In the genomic region with DNA sequence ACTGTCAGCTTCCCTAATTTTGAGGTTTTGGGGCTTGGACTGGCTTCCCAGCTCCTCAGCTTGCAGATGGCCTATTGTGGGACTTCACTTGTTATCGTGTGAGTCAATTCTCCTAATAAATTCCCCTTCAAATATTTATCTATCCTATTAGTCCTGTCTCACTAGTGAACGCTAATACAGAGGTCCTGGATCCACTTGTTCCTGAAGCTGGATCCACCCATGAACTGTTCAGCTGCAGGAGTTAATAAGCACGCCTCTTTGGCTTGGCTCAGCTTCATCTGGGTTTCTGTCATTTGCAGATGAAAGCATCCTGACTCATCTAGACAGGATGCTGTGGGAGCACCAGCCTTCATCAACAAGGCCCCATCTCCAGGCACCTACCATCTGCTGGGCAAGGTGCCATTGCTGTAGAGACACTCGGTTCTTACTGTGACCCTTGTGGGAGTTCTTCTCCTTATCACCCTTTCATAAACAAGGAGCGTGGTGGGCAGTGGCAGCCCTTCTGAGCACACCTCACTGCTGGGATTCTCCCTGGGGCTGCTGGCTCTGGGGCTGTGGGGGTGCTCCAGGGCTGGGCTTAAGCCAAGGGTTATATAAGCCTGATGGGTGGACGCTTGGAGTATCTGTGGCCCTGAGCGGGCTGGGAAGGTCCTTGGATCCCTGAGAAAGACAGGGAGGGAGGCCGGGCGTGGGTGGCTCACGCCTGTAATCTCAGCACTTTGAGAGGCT, we compare ENCODE assay signal across 8 cellular contexts. TPM values are rescaled to one million over a fixed set of nuclear protein-coding genes. Genes with fewer than 3 reads are reported as not detected.
DNase-seq lines count a peak whose midpoint lies in the region; ATAC-seq and TF ChIP-seq lines count a peak whose summit lies in the region.

No MANE protein-coding gene starts in this region.

- no peak overlapping the region for H4K5ac ChIP-seq in IMR-90 (ENCODE audit: low read depth, low read length)

- intact Hi-C loops in IMR-90 (cut with micrococcal nuclease) = no loop called here
- intact Hi-C loops in activated CD4-positive, alpha-beta T cell treated with anti-CD3 and anti-CD28 coated beads for 36 hours (cut with DNase I, micrococcal nuclease) = loop anchor here (1.0 to 2.0 kb wide), 4 partner anchors 13 to 819 kb away; no protein-coding TSS in a partner anchor

- TF ChIP-seq CTCF in IMR-90 (conservative IDR thresholded peaks at IDR 0.05; ENCODE audit: low read depth, low read length) (no peak), cardiac fibroblast (IDR thresholded peaks at IDR 0.05; ENCODE audit: low read depth, low read length) (no peak)

- H2BK20ac ChIP-seq in IMR-90 (ENCODE audit: low read depth, low read length) = no peak overlapping the region

- no peak overlapping the region for H3K4me2 ChIP-seq in IMR-90 (ENCODE audit: low read depth, low read length)

- H3K18ac ChIP-seq in IMR-90 (ENCODE audit: low read depth, low read length) = no peak overlapping the region

- H3K4ac ChIP-seq in IMR-90 (ENCODE audit: low read depth, low read length) = no peak overlapping the region

- no peaks in the 10 kb centered on the region for H3K79me1 ChIP-seq in IMR-90 (ENCODE audit: low read depth in 1 of 2, low read length in 2 of 2)

- peak overlapping the region; percentile 33 for H3K4me3 Mint-ChIP-seq in activated CD4-positive, alpha-beta T cell treated with anti-CD3 and anti-CD28 coated beads for 36 hours

- H3K36me3 ChIP-seq in IMR-90 (ENCODE audit: control insufficient read depth, insufficient read depth, low read length) = no peaks in the 10 kb centered on the region

- H3K4me1 ChIP-seq in IMR-90 (ENCODE audit: control insufficient read depth, insufficient read depth, low read length) = peaks cover 2% of the 10 kb centered on the region; the same call in 1 of the 2 replicates

- H3K9me3 Mint-ChIP-seq in activated CD4-positive, alpha-beta T cell treated with anti-CD3 and anti-CD28 coated beads for 36 hours (ENCODE audit: low read depth) = no peaks in the 10 kb centered on the region

- peak overlapping the region; percentile 47 for H2AFZ ChIP-seq in IMR-90 (replicated peaks; ENCODE audit: low read length, poor library complexity)

- H3K36me3 Mint-ChIP-seq in activated CD4-positive, alpha-beta T cell treated with anti-CD3 and anti-CD28 coated beads for 36 hours (ENCODE audit: low read depth) = no peaks in the 10 kb centered on the region

- H3K4me3 ChIP-seq in IMR-90 (ENCODE audit: insufficient read depth, low read depth, low read length) (no peak overlapping the region), cardiac fibroblast (replicated peaks in 1 of 2; ENCODE audit: low read depth in 2 of 2, low read length in 2 of 2) (no peak overlapping the region)

- H3K56ac ChIP-seq in IMR-90 (ENCODE audit: extremely low read depth, insufficient read depth, low read length) = no peak overlapping the region

- H3K27ac Mint-ChIP-seq in activated CD4-positive, alpha-beta T cell treated with anti-CD3 and anti-CD28 coated beads for 36 hours = peak overlapping the region; percentile 91

- TF ChIP-seq POLR2A in IMR-90 (IDR thresholded peaks at IDR 0.05; ENCODE audit: low read depth, low read length) = no peak

- peaks cover 64% of the 10 kb centered on the region for H3K4me1 Mint-ChIP-seq in activated CD4-positive, alpha-beta T cell treated with anti-CD3 and anti-CD28 coated beads for 36 hours

- ATAC-seq in IMR-90 (ENCODE audit: low read depth) (peak; percentile 79), GM21447 (IDR thresholded peaks at IDR 0.05; ENCODE audit: unreplicated experiment) (no peak)
- peak; percentile 91 for ATAC-seq in activated CD4-positive, alpha-beta T cell treated with anti-CD3 and anti-CD28 coated beads for 36 hours

- no peak overlapping the region for H2BK120ac ChIP-seq in IMR-90 (ENCODE audit: low read depth, low read length)

- H2AK5ac ChIP-seq in IMR-90 (ENCODE audit: low read depth, low read length) = no peak overlapping the region

- BruUV-seq in IMR-90 (replicated peaks; lab: Mats Ljungman, UMichigan) = no TSS peak

- H3K14ac ChIP-seq in IMR-90 (replicated peaks; ENCODE audit: low read depth, low read length) = no peak overlapping the region

- H3K9me1 ChIP-seq in IMR-90 (ENCODE audit: insufficient read depth, low read length) = no peaks in the 10 kb centered on the region

- no peak overlapping the region for H4K91ac ChIP-seq in IMR-90 (ENCODE audit: insufficient read depth, low read depth, low read length)

- H3K9me3 ChIP-seq in IMR-90 (ENCODE audit: control insufficient read depth, insufficient read depth, low read length) = no peaks in the 10 kb centered on the region

- 20% methylated on average over 1 of the region's 10 CpGs; no CpG with 5 or more reads in 1 of the 2 experiments for WGBS in IMR-90 (ENCODE audit: extremely low coverage in 2 of 2, insufficient read length in 1 of 2), 2 experiments

- H2BK15ac ChIP-seq in IMR-90 (ENCODE audit: low read depth, low read length) = no peak overlapping the region

- no peak overlapping the region for H2BK5ac ChIP-seq in IMR-90 (ENCODE audit: low read depth, low read length, poor library complexity, severe bottlenecking)

- no peaks in the 10 kb centered on the region; the same call in none of the 2 replicates for H3K27me3 ChIP-seq in IMR-90 (ENCODE audit: control insufficient read depth, insufficient read depth, low read length)

- H3K27ac ChIP-seq in IMR-90 (ENCODE audit: insufficient read depth, low read length) = no peak overlapping the region

- no peaks in the 10 kb centered on the region for H4K20me1 ChIP-seq in IMR-90 (ENCODE audit: insufficient read depth, low read length)

- no peak overlapping the region for H3K23ac ChIP-seq in IMR-90 (ENCODE audit: low read depth, low read length)

- POLR2A ChIA-PET in IMR-90 (lab: Charles Lee; ENCODE audit: unreplicated experiment) = no interaction called here
- POLR2A ChIA-PET in activated CD4-positive, alpha-beta T cell treated with anti-CD3 and anti-CD28 coated beads for 36 hours (lab: Charles Lee) = interaction anchor here (0.6 to 2.4 kb wide), 5 partner anchors 13 to 180 kb away, joined by 3 to 12 read pairs (median 3); no protein-coding TSS in a partner anchor

- no peak overlapping the region for H4K8ac ChIP-seq in IMR-90 (ENCODE audit: low read depth in 2 of 2, low read length in 2 of 2)

- dilution Hi-C loops in IMR-90 (cut with HindIII; ENCODE audit: low sequenced_read_pairs, unreplicated experiment) = no loop called here

- peak; percentile 90 for DNase-seq in IMR-90
- DNase-seq in activated CD4-positive, alpha-beta T cell treated with anti-CD3 and anti-CD28 coated beads for 36 hours = peak; percentile 89
- DNase-seq in cardiac fibroblast (ENCODE audit: low read depth in 2 of 2) = peak; percentile 55 to 83
- DNase-seq in stimulated activated CD8-positive, alpha-beta memory T cell treated with anti-CD3 and anti-CD28 coated beads, Interleukin-2, amount 100 ng/mL, for 48 hours (ENCODE audit: low read depth in 2 of 2) = peak; percentile 42 to 66
- DNase-seq in SIG-M5 (lab: John Stamatoyannopoulos, UW) = no peak
- no peak for DNase-seq in medulla oblongata (ENCODE audit: extremely low spot score)
- no peak for DNase-seq in middle frontal gyrus (ENCODE audit: extremely low spot score, low spot score)

- H3K9ac ChIP-seq in IMR-90 (ENCODE audit: low read depth, low read length) = no peak overlapping the region

- no peak for TF ChIP-seq RAD21 in IMR-90 (IDR thresholded peaks at IDR 0.05; ENCODE audit: low read length)

- no peaks in the 10 kb centered on the region for H3K27me3 Mint-ChIP-seq in activated CD4-positive, alpha-beta T cell treated with anti-CD3 and anti-CD28 coated beads for 36 hours

- H2AK9ac ChIP-seq in IMR-90 (replicated peaks; ENCODE audit: low read depth, low read length, poor library complexity) = no peak overlapping the region

- in situ Hi-C loops in IMR-90 (cut with MboI; ENCODE audit: low sequenced_read_pairs) = no loop called here

- CTCF ChIA-PET in IMR-90 (lab: Yijun Ruan, JAX) = no interaction called here
- CTCF ChIA-PET in activated CD4-positive, alpha-beta T cell treated with anti-CD3 and anti-CD28 coated beads for 36 hours (lab: Charles Lee) = interaction anchor here (0.8 to 1.0 kb wide), 3 partner anchors 11 to 27 kb away, joined by 3 read pairs; no protein-coding TSS in a partner anchor

TF ChIP-seq in IMR-90, 13 proteins besides CTCF, POLR2A, EP300 and RAD21:
- TF ChIP-seq BHLHE40 (IDR thresholded peaks at IDR 0.05; ENCODE audit: low read depth, low read length) = no peak
- peak; percentile 31; the same call in 1 of the 2 replicates for TF ChIP-seq MXI1 (IDR thresholded peaks at IDR 0.05; ENCODE audit: borderline replicate concordance, low read depth, low read length)
- no peak for TF ChIP-seq CEBPB (IDR thresholded peaks at IDR 0.05; ENCODE audit: low read depth, low read length)
- peak; percentile 66 for TF ChIP-seq RCOR1 (IDR thresholded peaks at IDR 0.05; ENCODE audit: insufficient replicate concordance, low read length)
- TF ChIP-seq MAZ (IDR thresholded peaks at IDR 0.05; ENCODE audit: borderline replicate concordance, low read depth, low read length) = 0 out of 2 replicates have a peak, but pooled peaks have one; percentile 18
- no peak for TF ChIP-seq RFX5 (IDR thresholded peaks at IDR 0.05; ENCODE audit: low read depth, low read length)
TF ChIP-seq in IMR-90: peak in this region for 3.

RNA-seq across cellular contexts. Expression of gene LAT, which starts 23.2 kb away (rescaled TPM):
- 0.18 TPM in 1 of 2 replicates, not detected in the other for total RNA-seq in IMR-90 (2012; rRNA removed)
- polyA plus RNA-seq in IMR-90 (2012; rRNA removed) = 7.4 and 7.6 TPM in 2 replicates
- 1.5 and 3.0 TPM in 2 replicates for polyA plus RNA-seq in IMR-90 (2012; cell fraction: cytosol; rRNA removed)
- polyA plus RNA-seq in IMR-90 (2012; cell fraction: nucleus; rRNA removed; ENCODE audit: low replicate concordance) = 102 and 230 TPM in 2 replicates
- 100 to 1,000 TPM; 200 to 234 TPM for total RNA-seq in activated CD4-positive, alpha-beta T cell treated with anti-CD3 and anti-CD28 coated beads for 36 hours

RNA-seq across cellular contexts. Expression of gene SPNS1, which starts 33.5 kb away (rescaled TPM):
- total RNA-seq in IMR-90 (2012; rRNA removed) = 4.7 and 6.9 TPM in 2 replicates
- 37.3 and 39.9 TPM in 2 replicates for polyA plus RNA-seq in IMR-90 (2012; rRNA removed)
- 39.0 and 52.2 TPM in 2 replicates for polyA plus RNA-seq in IMR-90 (2012; cell fraction: cytosol; rRNA removed)
- 89.2 and 183 TPM in 2 replicates for polyA plus RNA-seq in IMR-90 (2012; cell fraction: nucleus; rRNA removed; ENCODE audit: low replicate concordance)
- 10 to 100 TPM; 12.7 to 14.2 TPM for total RNA-seq in activated CD4-positive, alpha-beta T cell treated with anti-CD3 and anti-CD28 coated beads for 36 hours

RNA-seq across cellular contexts. Expression of gene NFATC2IP, which starts 57.3 kb away (rescaled TPM):
- total RNA-seq in IMR-90 (2012; rRNA removed) = 8.1 and 10.0 TPM in 2 replicates
- polyA plus RNA-seq in IMR-90 (2012; rRNA removed) = 24.5 and 29.1 TPM in 2 replicates
- polyA plus RNA-seq in IMR-90 (2012; cell fraction: cytosol; rRNA removed) = 7.4 and 7.5 TPM in 2 replicates
- polyA plus RNA-seq in IMR-90 (2012; cell fraction: nucleus; rRNA removed; ENCODE audit: low replicate concordance) = 115 and 157 TPM in 2 replicates
- 10 to 100 TPM; 69.2 to 72.7 TPM for total RNA-seq in activated CD4-positive, alpha-beta T cell treated with anti-CD3 and anti-CD28 coated beads for 36 hours

Comparison
In these comparisons a context has a peak if more than half of its experiments do, and no peak if none do; other contexts are left out.
1. DNase-seq: peak in IMR-90 (single experiment), activated CD4-positive, alpha-beta T cell treated with anti-CD3 and anti-CD28 coated beads for 36 hours (single experiment), cardiac fibroblast (2 of 2) and stimulated activated CD8-positive, alpha-beta memory T cell treated with anti-CD3 and anti-CD28 coated beads, Interleukin-2, amount 100 ng/mL, for 48 hours (2 of 2); none in SIG-M5 (single experiment), medulla oblongata (single experiment) and middle frontal gyrus (single experiment).
2. RNA of gene LAT, which starts 23.2 kb away (total RNA-seq): 200 to 234 TPM in activated CD4-positive, alpha-beta T cell treated with anti-CD3 and anti-CD28 coated beads for 36 hours; 0.18 TPM in IMR-90; every median in the first group is over 100 times any median in the second.